15 cellular contexts compared by ENCODE assay signal in the genomic region with DNA sequence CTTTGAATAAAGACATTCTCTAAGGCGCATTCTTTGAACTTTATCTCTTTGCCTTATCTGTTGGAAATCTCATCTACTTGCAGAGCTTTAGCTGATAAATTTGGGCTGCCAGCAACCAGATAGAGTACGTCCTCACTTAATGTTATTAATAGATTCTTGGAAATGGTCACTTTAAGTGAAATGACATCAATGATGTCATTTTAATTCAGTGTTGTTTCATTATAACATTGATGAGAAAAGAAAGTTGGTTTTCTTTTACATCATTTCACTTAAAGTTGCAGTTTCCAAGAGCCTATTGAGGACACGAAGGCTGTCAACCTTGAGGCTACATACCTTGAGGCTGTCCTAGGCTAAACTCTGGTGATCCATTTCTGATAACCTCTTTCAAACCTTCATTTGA. TPM values are rescaled to one million over a fixed set of nuclear protein-coding genes. Genes with fewer than 3 reads are reported as not detected.
DNase-seq lines count a peak whose midpoint lies in the region; ATAC-seq, FAIRE-seq and TF ChIP-seq lines count a peak whose summit lies in the region.
"Had no signal": no experiment of that assay in that cellular context is flagged by ENCODE, and none has a peak within 500 bp of the region (broad histone marks: within the 10 kb centered on the region; RNA-seq: fewer than 3 reads in every experiment).

No MANE protein-coding gene starts in this region.

- peaks cover 4% of the 10 kb centered on the region for H3K79me1 ChIP-seq in mesendoderm (ENCODE audit: low read length)

- CTCF ChIA-PET in K562 (lab: Yijun Ruan, JAX; ENCODE audit: low intra/inter-chr PET ratio): no interaction called here

- DNase-seq in natural killer cell treated with Interleukin-12 subunit alpha and Interleukin-12 subunit beta and Interleukin-15 and Interleukin-18, amount 100 ng/mL, for 72 hours (ENCODE audit: low spot score): no peak
- DNase-seq in natural killer cell (no peak), K562 (ENCODE audit: extremely low read depth in 1 of 4, low spot score in 3 of 4) (no peak), mesendoderm (peak; percentile 47), Ammon's horn (ENCODE audit: low spot score) (no peak), SK-N-DZ (ENCODE audit: low spot score) (no peak), spleen (no peak)
- DNase-seq: CD8-positive, alpha-beta memory T cell; DMS53; IMR-90 had no signal

- no peak for ATAC-seq in natural killer cell treated with Interleukin-12 subunit alpha and Interleukin-12 subunit beta and Interleukin-15 and Interleukin-18, amount 100 ng/mL, for 72 hours
- ATAC-seq in natural killer cell: no peak
- no peak for ATAC-seq in K562
- ATAC-seq: A549, HCT116 had no signal

- no peak overlapping the region for H2BK120ac ChIP-seq in mesendoderm (ENCODE audit: low read depth, low read length)

- H3K9me3 ChIP-seq in K562 (replicated peaks; ENCODE audit: control insufficient read depth, insufficient read depth, low read depth, low read length) (no peaks in the 10 kb centered on the region), spleen (no peaks in the 10 kb centered on the region)
- H3K9me3 ChIP-seq: A549 had no signal

- POLR2A ChIA-PET in K562 (lab: Yijun Ruan, JAX): no interaction called here

- H3K4me3 ChIP-seq in K562 (no peak overlapping the region), mesendoderm (ENCODE audit: low read length) (no peak overlapping the region), spleen (no peak overlapping the region)
- H3K4me3 ChIP-seq: A549 had no signal

- no peak for FAIRE-seq in K562 (lab: Jason Lieb, UNC)
- FAIRE-seq: A549, GM18507, H54 had no signal

- H3K36me3 Mint-ChIP-seq in natural killer cell treated with Interleukin-12 subunit alpha and Interleukin-12 subunit beta and Interleukin-15 and Interleukin-18, amount 100 ng/mL, for 72 hours: peaks cover 22% of the 10 kb centered on the region
- no peaks in the 10 kb centered on the region for H3K36me3 Mint-ChIP-seq in natural killer cell

- H3K56ac ChIP-seq in mesendoderm (ENCODE audit: low read length): no peak overlapping the region

- H4K20me1 ChIP-seq in K562 (replicated peaks; ENCODE audit: control insufficient read depth, insufficient read depth, low read length): peaks cover 6% of the 10 kb centered on the region; the same call in 1 of the 2 replicates

- no peak overlapping the region for H2AFZ ChIP-seq in K562 (ENCODE audit: low read depth, low read length)

- H4K5ac ChIP-seq in mesendoderm (ENCODE audit: low read length): no peak overlapping the region

- H3K4me3 Mint-ChIP-seq in natural killer cell treated with Interleukin-12 subunit alpha and Interleukin-12 subunit beta and Interleukin-15 and Interleukin-18, amount 100 ng/mL, for 72 hours: no peak overlapping the region
- H3K4me3 Mint-ChIP-seq in natural killer cell: no peak overlapping the region
- H3K4me3 Mint-ChIP-seq: CD14-positive monocyte; CD8-positive, alpha-beta memory T cell had no signal

- H3K27me3 Mint-ChIP-seq in natural killer cell treated with Interleukin-12 subunit alpha and Interleukin-12 subunit beta and Interleukin-15 and Interleukin-18, amount 100 ng/mL, for 72 hours: no peaks in the 10 kb centered on the region
- H3K27me3 Mint-ChIP-seq in natural killer cell (ENCODE audit: low read depth in 2 of 2): no peaks in the 10 kb centered on the region
- H3K27me3 Mint-ChIP-seq: CD8-positive, alpha-beta memory T cell had no signal

- H4K8ac ChIP-seq in mesendoderm (ENCODE audit: low read depth, low read length): no peak overlapping the region

- TF ChIP-seq RAD21 in K562 (CRISPR knock-in tag; conservative IDR thresholded peaks at IDR 0.05 in 1 of 2, IDR thresholded peaks at IDR 0.05 in 1 of 2): no peak

- TF ChIP-seq CTCF in natural killer cell (IDR thresholded peaks at IDR 0.05): no peak
- TF ChIP-seq CTCF in K562 (IDR thresholded peaks at IDR 0.05 in 2 of 3, conservative IDR thresholded peaks at IDR 0.05 in 1 of 3; ENCODE audit: insufficient read depth in 2 of 3, low read depth in 1 of 3, low read length in 3 of 3): no peak
- no peak for TF ChIP-seq CTCF in spleen (IDR thresholded peaks at IDR 0.05 in 8 of 11, conservative IDR thresholded peaks at IDR 0.05 in 3 of 11)

- no peak overlapping the region for H3K23ac ChIP-seq in mesendoderm (ENCODE audit: low read length)

- peaks cover 93% of the 10 kb centered on the region for H3K79me2 ChIP-seq in K562 (ENCODE audit: control insufficient read depth, insufficient read depth, low read length)
- H3K79me2 ChIP-seq in mesendoderm (ENCODE audit: control insufficient read depth, insufficient read depth, low read length): peaks cover 64% of the 10 kb centered on the region

- H3K4me1 Mint-ChIP-seq in natural killer cell treated with Interleukin-12 subunit alpha and Interleukin-12 subunit beta and Interleukin-15 and Interleukin-18, amount 100 ng/mL, for 72 hours (ENCODE audit: low read depth in 2 of 2): peaks cover 42 to 45% of the 10 kb centered on the region in 2 donors
- H3K4me1 Mint-ChIP-seq in natural killer cell: peaks cover 45 to 52% of the 10 kb centered on the region in 2 donors

- no peaks in the 10 kb centered on the region for H3K9me3 Mint-ChIP-seq in natural killer cell treated with Interleukin-12 subunit alpha and Interleukin-12 subunit beta and Interleukin-15 and Interleukin-18, amount 100 ng/mL, for 72 hours
- no peaks in the 10 kb centered on the region for H3K9me3 Mint-ChIP-seq in natural killer cell
- H3K9me3 Mint-ChIP-seq: CD8-positive, alpha-beta memory T cell had no signal

- intact Hi-C loops in natural killer cell (cut with micrococcal nuclease): no loop called here
- intact Hi-C loops in K562 (cut with micrococcal nuclease): no loop called here
- intact Hi-C loops in spleen (cut with DNase I; ENCODE audit: low total_unique reads): no loop called here

- H3K27me3 ChIP-seq in K562 (ENCODE audit: control insufficient read depth in 2 of 2, insufficient read depth in 2 of 2, low read length in 2 of 2): no peaks in the 10 kb centered on the region
- no peaks in the 10 kb centered on the region for H3K27me3 ChIP-seq in mesendoderm (ENCODE audit: insufficient read depth, low read length, poor library complexity)
- H3K27me3 ChIP-seq in spleen (replicated peaks in 1 of 7): no peaks in the 10 kb centered on the region

- peaks cover 3% of the 10 kb centered on the region for H3K9me1 ChIP-seq in K562 (ENCODE audit: control insufficient read depth, insufficient read depth, low read length)

- TF ChIP-seq POLR2A in K562 (conservative IDR thresholded peaks at IDR 0.05) (no peak), spleen (IDR thresholded peaks at IDR 0.05) (no peak)

- no peak overlapping the region for H3K4ac ChIP-seq in mesendoderm (ENCODE audit: low read depth, low read length)

- H3K4me1 ChIP-seq in K562 (replicated peaks in 1 of 2; ENCODE audit: control insufficient read depth in 2 of 2, insufficient read depth in 2 of 2, low read length in 2 of 2) (no peaks in the 10 kb centered on the region; a peak in 2 of 5 replicates), mesendoderm (ENCODE audit: control insufficient read depth, low read depth, low read length) (peaks cover 2% of the 10 kb centered on the region), spleen (peaks cover 5 to 91% (median 54%) of the 10 kb centered on the region in 6 donors)

- no peak overlapping the region for H3K18ac ChIP-seq in mesendoderm (ENCODE audit: low read length)

- peak overlapping the region; percentile 16 to 46 for H3K27ac Mint-ChIP-seq in natural killer cell treated with Interleukin-12 subunit alpha and Interleukin-12 subunit beta and Interleukin-15 and Interleukin-18, amount 100 ng/mL, for 72 hours
- H3K27ac Mint-ChIP-seq in natural killer cell: no peak overlapping the region

- TF ChIP-seq EP300 in K562 (IDR thresholded peaks at IDR 0.05; ENCODE audit: low read length): no peak

- no peak overlapping the region for H2AK5ac ChIP-seq in mesendoderm (ENCODE audit: low read length)

- BruUV-seq in K562 (replicated peaks; lab: Mats Ljungman, UMichigan): no TSS peak

- WGBS in K562 (ENCODE audit: insufficient coverage, low coverage, missing lambda C conversion rate): 76% methylated on average over 3 of the region's 3 CpGs
- WGBS in mesendoderm (ENCODE audit: extremely low coverage, insufficient coverage, low lambda C conversion rate): no CpG with 5 or more reads among the region's 3 CpGs
- 89 to 95% (median 91%) methylated on average over 3 of the region's 3 CpGs for WGBS in spleen, 5 donors

- H3K9ac ChIP-seq in K562 (ENCODE audit: insufficient read depth in 1 of 2, low read depth in 2 of 2, low read length in 2 of 2) (no peak overlapping the region), mesendoderm (ENCODE audit: low read length) (no peak overlapping the region)

- H2BK15ac ChIP-seq in mesendoderm (replicated peaks; ENCODE audit: low read depth): no peak overlapping the region

- in situ Hi-C loops in K562 (cut with MboI): no loop called here

- no peak overlapping the region for H3K4me2 ChIP-seq in K562 (ENCODE audit: insufficient read depth, low read length)
- no peak overlapping the region for H3K4me2 ChIP-seq in mesendoderm (ENCODE audit: low read length)
- H3K4me2 ChIP-seq: A549 had no signal

- H2BK5ac ChIP-seq in mesendoderm (ENCODE audit: low read length): no peak overlapping the region

- no peak overlapping the region for H3K27ac ChIP-seq in K562 (ENCODE audit: extremely low read depth, low read depth, low read length)
- H3K27ac ChIP-seq in mesendoderm (ENCODE audit: low read depth, low read length): no peak overlapping the region
- no peak overlapping the region for H3K27ac ChIP-seq in spleen
- H3K27ac ChIP-seq: A549 had no signal

- H3K36me3 ChIP-seq in K562 (ENCODE audit: control insufficient read depth, insufficient read depth, low read length): peaks cover 83% of the 10 kb centered on the region
- no peaks in the 10 kb centered on the region for H3K36me3 ChIP-seq in mesendoderm (ENCODE audit: control insufficient read depth, insufficient read depth, low read length)
- H3K36me3 ChIP-seq in spleen: peaks cover 0 to 72% (median 26%) of the 10 kb centered on the region in 6 donors

RNA-seq across cellular contexts. Expression of a gene that starts 9.3 kb away (rescaled TPM):
- 100 to 1,000 TPM; 134 to 157 TPM for total RNA-seq in natural killer cell treated with Interleukin-12 subunit alpha and Interleukin-12 subunit beta and Interleukin-15 and Interleukin-18, amount 100 ng/mL, for 72 hours
- total RNA-seq in natural killer cell: 100 to 1,000 TPM in 2 of 3 donors, 10 to 100 TPM in 1; 86.9 to 113 (median 102) TPM
- total RNA-seq in K562 (2011; cell fraction: chromatin; rRNA removed; ENCODE audit: low replicate concordance): 347 and 666 TPM in 2 replicates
- total RNA-seq in K562 (2011; cell fraction: nucleolus; rRNA removed): 225 and 269 TPM in 2 replicates
- 544 and 827 TPM in 2 replicates for total RNA-seq in K562 (2011; cell fraction: nucleoplasm; rRNA removed)
- total RNA-seq in K562 (2014; rRNA removed): 112 and 116 TPM in 2 replicates
- 96.6 and 96.8 TPM in 2 replicates for total RNA-seq in K562 (2014; rRNA removed; fragmentation: Illumina TruSeq; extraction: Trizol)
- total RNA-seq in K562 (2015; rRNA removed; fragmentation: Illumina TruSeq; extraction: Trizol): 91.7 and 97.1 TPM in 2 replicates
- 84.6 and 97.5 TPM in 2 replicates for total RNA-seq in K562 (2021)
- polyA plus RNA-seq in K562 (2011; rRNA removed): 145 and 174 TPM in 2 replicates
- polyA plus RNA-seq in K562 (2011; cell fraction: cytosol; rRNA removed): 80.4 and 158 TPM in 2 replicates
- polyA plus RNA-seq in K562 (2011; cell fraction: nucleus; rRNA removed): 179 and 244 TPM in 2 replicates
- polyA plus RNA-seq in K562 (2012): 54.2 and 62.0 TPM in 2 replicates
- 58.7 and 70.6 TPM in 2 replicates for polyA plus RNA-seq in K562 (2014; fragmentation: Illumina TruSeq; extraction: Trizol)
- 10 to 100 TPM; 21.3 to 27.5 TPM for polyA plus RNA-seq in K562 (2014; fragmentation: Nextera tagmentation; extraction: Ambion mirVana)
- 105 and 106 TPM in 2 replicates for polyA plus RNA-seq in K562 (2014; rRNA removed)
- 177 and 204 TPM in 2 replicates for polyA minus RNA-seq in K562 (2011; rRNA and poly(A)+ RNA removed)
- polyA minus RNA-seq in K562 (2011; cell fraction: cytosol; rRNA and poly(A)+ RNA removed): 53.2 and 61.2 TPM in 2 replicates
- 110 and 180 TPM in 2 replicates for polyA minus RNA-seq in K562 (2011; cell fraction: nucleus; rRNA and poly(A)+ RNA removed)
- 56.3 TPM for polyA plus RNA-seq in mesendoderm (2013, experiment 1 of 2)
- 55.1 TPM for polyA plus RNA-seq in mesendoderm (2013, experiment 2 of 2)
- 54.5 and 61.5 TPM in 2 replicates for polyA plus RNA-seq in SK-N-DZ (2014; cell fraction: cytosol; rRNA removed)
- 50.6 and 59.4 TPM in 2 replicates for polyA plus RNA-seq in SK-N-DZ (2014; cell fraction: nucleus; rRNA removed)
- total RNA-seq in spleen: 100 to 1,000 TPM in 6 of 7 donors, 10 to 100 TPM in 1; 94.8 to 193 (median 160) TPM
- 10 to 100 TPM; 54.3 to 60.3 (median 54.7) TPM for polyA plus RNA-seq in spleen

RNA-seq across cellular contexts. Expression of a gene that starts 59.0 kb away (rescaled TPM):
- total RNA-seq in natural killer cell treated with Interleukin-12 subunit alpha and Interleukin-12 subunit beta and Interleukin-15 and Interleukin-18, amount 100 ng/mL, for 72 hours: 1 to 10 TPM; 7.2 to 7.3 TPM
- total RNA-seq in natural killer cell (1 to 10 TPM; 3.5 to 5.6 (median 4.5) TPM), K562 (2014; rRNA removed) (9.1 and 12.0 TPM in 2 replicates), K562 (2014; rRNA removed; fragmentation: Illumina TruSeq; extraction: Trizol) (15.7 and 16.2 TPM in 2 replicates), K562 (2015; rRNA removed; fragmentation: Illumina TruSeq; extraction: Trizol) (10.6 and 13.3 TPM in 2 replicates), K562 (2021) (21.6 and 21.7 TPM in 2 replicates), spleen (10 to 100 TPM in 1 of 7 donors, 1 to 10 TPM in 6; 2.8 to 11.1 (median 6.2) TPM)
- total RNA-seq in K562 (2011; cell fraction: chromatin; rRNA removed; ENCODE audit: low replicate concordance): 12.9 and 19.1 TPM in 2 replicates
- total RNA-seq in K562 (2011; cell fraction: nucleolus; rRNA removed): 12.9 and 13.5 TPM in 2 replicates
- total RNA-seq in K562 (2011; cell fraction: nucleoplasm; rRNA removed): 22.7 and 23.1 TPM in 2 replicates
- polyA plus RNA-seq in K562 (2011; rRNA removed) (34.0 and 37.0 TPM in 2 replicates), K562 (2014; fragmentation: Illumina TruSeq; extraction: Trizol) (15.0 and 17.0 TPM in 2 replicates), K562 (2014; fragmentation: Nextera tagmentation; extraction: Ambion mirVana) (1 to 10 TPM; 2.5 to 5.3 TPM), K562 (2014; rRNA removed) (10.0 and 14.1 TPM in 2 replicates), spleen (1 to 10 TPM; 4.4 to 7.4 (median 5.7) TPM)
- 14.5 and 26.4 TPM in 2 replicates for polyA plus RNA-seq in K562 (2011; cell fraction: cytosol; rRNA removed)
- 6.9 and 11.5 TPM in 2 replicates for polyA plus RNA-seq in K562 (2011; cell fraction: nucleus; rRNA removed)
- polyA plus RNA-seq in K562 (2012): 17.2 and 29.6 TPM in 2 replicates
- polyA minus RNA-seq in K562 (2011; rRNA and poly(A)+ RNA removed): 25.0 and 35.5 TPM in 2 replicates
- polyA minus RNA-seq in K562 (2011; cell fraction: cytosol; rRNA and poly(A)+ RNA removed): 9.6 and 16.2 TPM in 2 replicates
- polyA minus RNA-seq in K562 (2011; cell fraction: nucleus; rRNA and poly(A)+ RNA removed): 2.2 and 3.1 TPM in 2 replicates
- 23.8 TPM for polyA plus RNA-seq in mesendoderm (2013, experiment 1 of 2)
- 24.5 TPM for polyA plus RNA-seq in mesendoderm (2013, experiment 2 of 2)
- polyA plus RNA-seq in SK-N-DZ (2014; cell fraction: cytosol; rRNA removed): 1.9 and 2.9 TPM in 2 replicates
- polyA plus RNA-seq in SK-N-DZ (2014; cell fraction: nucleus; rRNA removed): 0.51 and 1.6 TPM in 2 replicates

Comparison
In these comparisons a context has a peak if more than half of its experiments do, and no peak if none do; other contexts are left out.
1. H3K27ac Mint-ChIP-seq: peak in natural killer cell treated with Interleukin-12 subunit alpha and Interleukin-12 subunit beta and Interleukin-15 and Interleukin-18, amount 100 ng/mL, for 72 hours (2 of 2); none in natural killer cell (0 of 2).